ENCODE assay signal across 9 cellular contexts in the genomic region with DNA sequence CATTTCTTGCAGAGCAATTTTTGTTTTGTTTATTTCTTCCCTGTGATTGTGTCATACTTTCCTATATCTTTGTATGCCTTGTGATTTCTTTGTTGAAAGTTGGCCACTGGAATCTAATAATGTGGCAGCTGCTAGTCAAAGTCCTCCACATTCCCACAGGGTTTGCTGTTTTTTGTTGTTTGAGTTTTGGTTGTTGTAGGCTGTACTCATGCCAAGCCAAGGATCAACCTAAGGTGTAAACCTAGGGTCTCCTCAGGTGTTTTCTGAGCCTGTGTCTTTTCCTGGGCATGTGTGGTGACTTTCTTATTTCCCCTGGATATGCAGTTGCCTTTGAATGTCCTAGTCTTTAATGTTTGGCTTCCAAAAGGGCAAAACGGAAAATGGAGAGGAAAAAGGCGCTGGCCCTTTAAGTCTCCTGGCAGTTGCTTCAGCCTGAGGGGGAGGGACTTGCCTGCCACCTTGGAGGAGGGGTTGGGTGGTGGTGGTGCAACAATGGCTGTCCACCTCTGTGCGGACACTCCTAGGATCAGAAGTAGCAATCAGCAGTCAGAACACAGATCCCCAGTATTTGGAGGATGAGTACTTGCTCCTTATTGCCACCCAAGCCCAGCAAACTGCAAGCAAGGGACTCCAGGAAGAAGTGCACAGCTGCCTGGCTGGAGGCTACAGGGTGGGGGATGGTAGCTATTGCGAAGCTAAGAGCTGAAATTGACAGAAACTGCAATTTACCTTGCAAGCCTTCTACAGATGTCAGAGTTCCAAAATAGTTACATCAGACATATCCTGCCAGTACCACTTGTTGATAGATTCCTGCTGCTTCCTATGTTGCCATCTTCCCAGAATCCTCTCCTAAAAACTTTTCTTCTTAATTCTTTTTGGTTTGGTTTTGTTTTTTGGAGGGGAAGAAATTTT. TPM values are rescaled to one million over a fixed set of nuclear protein-coding genes. Genes with fewer than 3 reads are reported as not detected.
A peak's percentile ranks its signal among the peaks of the same experiment; 100 is the strongest.
DNase-seq lines count a peak whose midpoint lies in the region; ATAC-seq and TF ChIP-seq lines count a peak whose summit lies in the region.
"Had no signal": no experiment of that assay in that cellular context is flagged by ENCODE, and none has a peak within 500 bp of the region (broad histone marks: within the 10 kb centered on the region; RNA-seq: fewer than 3 reads in every experiment).

No MANE protein-coding gene starts in this region.

- peak; percentile 18 for DNase-seq in NCI-H1105 treated with DMSO at 0.1 percent for 48 hours (lab: John Stamatoyannopoulos, UW)
- DNase-seq in astrocyte of the spinal cord (ENCODE audit: low read depth, low spot score): peak; percentile 31
- DNase-seq in NCI-H1436 (lab: John Stamatoyannopoulos, UW): no peak
- DNase-seq in middle frontal gyrus (ENCODE audit: extremely low spot score, low spot score): no peak
- DNase-seq in D341Med (ENCODE audit: low spot score): no peak

- H3K4me3 ChIP-seq in astrocyte of the spinal cord (ENCODE audit: low read depth, low read length) (peak overlapping the region; percentile 30), liver (ENCODE audit: low read depth in 1 of 3, low read length in 3 of 3) (peak overlapping the region in 2 of 3 donors; percentile 12 to 13)

- H3K27me3 ChIP-seq in liver (ENCODE audit: control insufficient read depth in 4 of 4, insufficient read depth in 4 of 4, low read length in 3 of 4): peaks cover 0 to 9% (median 3%) of the 10 kb centered on the region in 4 donors

- H3K9ac ChIP-seq in ES-I3 (ENCODE audit: low read depth, low read length) (peak overlapping the region; percentile 72), liver (ENCODE audit: low read depth in 1 of 2, low read length in 2 of 2) (no peak overlapping the region)

- H3K9me3 ChIP-seq in ES-I3 (ENCODE audit: control insufficient read depth, insufficient read depth, low read length) (no peaks in the 10 kb centered on the region), liver (ENCODE audit: control insufficient read depth in 4 of 4, low read length in 3 of 4) (peaks cover 0 to 7% (median under 1%) of the 10 kb centered on the region in 4 donors)

- H3K36me3 ChIP-seq in ES-I3 (ENCODE audit: insufficient read depth, low read length) (no peaks in the 10 kb centered on the region), liver (ENCODE audit: control insufficient read depth in 4 of 4, insufficient read depth in 3 of 4, low read depth in 1 of 4, low read length in 3 of 4) (no peaks in the 10 kb centered on the region)

- WGBS in liver: 12% methylated on average over 4 of the region's 4 CpGs

- TF ChIP-seq RAD21 in liver (IDR thresholded peaks at IDR 0.05): no peak

- H3K4me1 ChIP-seq in ES-I3 (ENCODE audit: insufficient read depth, low read length) (peaks cover 5% of the 10 kb centered on the region), liver (ENCODE audit: control insufficient read depth in 4 of 4, insufficient read depth in 4 of 4, low read length in 3 of 4) (peaks cover 0 to 4% (median 2%) of the 10 kb centered on the region in 4 donors)

- ATAC-seq in GM21528 (IDR thresholded peaks at IDR 0.05; ENCODE audit: low FRiP score, unreplicated experiment): no peak
- ATAC-seq: T-cell had no signal

- in situ Hi-C loops in astrocyte of the spinal cord (cut with HindIII; ENCODE audit: low sequenced_read_pairs): no loop called here

- no peak overlapping the region for H3K27ac ChIP-seq in liver (ENCODE audit: low read depth in 1 of 2, low read length in 2 of 2)

- TF ChIP-seq CTCF in astrocyte of the spinal cord (IDR thresholded peaks at IDR 0.05; ENCODE audit: low read depth, low read length): no peak
- TF ChIP-seq CTCF in liver (IDR thresholded peaks at IDR 0.05; ENCODE audit: low read depth, low read length, missing input control): no peak

TF ChIP-seq in liver, 16 proteins besides CTCF, POLR2A, EP300 and RAD21:
- TF ChIP-seq, protein P1, sequence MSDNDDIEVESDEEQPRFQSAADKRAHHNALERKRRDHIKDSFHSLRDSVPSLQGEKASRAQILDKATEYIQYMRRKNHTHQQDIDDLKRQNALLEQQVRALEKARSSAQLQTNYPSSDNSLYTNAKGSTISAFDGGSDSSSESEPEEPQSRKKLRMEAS (IDR thresholded peaks at IDR 0.05): peak; percentile 17
- TF ChIP-seq HNF4G (IDR thresholded peaks at IDR 0.05): no peak
- no peak for TF ChIP-seq JUND (IDR thresholded peaks at IDR 0.05)
- TF ChIP-seq GABPA (IDR thresholded peaks at IDR 0.05 in 1 of 2, conservative IDR thresholded peaks at IDR 0.05 in 1 of 2): peak in 1 of 2 donors; percentile 38
- peak; percentile 32 for TF ChIP-seq SP1 (IDR thresholded peaks at IDR 0.05)
- TF ChIP-seq YY1 (IDR thresholded peaks at IDR 0.05): peak; percentile 48

RNA-seq across cellular contexts. Expression of a gene that starts 5.6 kb away (rescaled TPM):
- 10 to 100 TPM; 15.9 to 23.0 TPM for total RNA-seq in liver
- 10 to 100 TPM in 1 of 2 donors, 1 to 10 TPM in 1; 1.8 to 11.3 TPM for polyA plus RNA-seq in liver

Comparison
In these comparisons a context has a peak if more than half of its experiments do, and no peak if none do; other contexts are left out.
1. DNase-seq: peak in NCI-H1105 treated with DMSO at 0.1 percent for 48 hours (single experiment) and astrocyte of the spinal cord (single experiment); none in NCI-H1436 (single experiment), middle frontal gyrus (single experiment) and D341Med (single experiment).